1 cellular context compared by ENCODE assay signal in genomic region chr21:41219498-41220207, GRCh38.
TF ChIP-seq lines count a peak whose summit lies in the region.

No MANE protein-coding gene starts in this region.

TF ChIP-seq in WTC11, 78 proteins besides CTCF, POLR2A, EP300 and RAD21 (continued from another document):
- TF ChIP-seq MLX (CRISPR knock-in tag; IDR thresholded peaks at IDR 0.05): no peak
- no peak for TF ChIP-seq USF1 (CRISPR knock-in tag; IDR thresholded peaks at IDR 0.05)
- no peak for TF ChIP-seq MXD4 (CRISPR knock-in tag; IDR thresholded peaks at IDR 0.05; ENCODE audit: borderline replicate concordance)
- TF ChIP-seq SMAD4 (CRISPR knock-in tag; IDR thresholded peaks at IDR 0.05): no peak
- no peak for TF ChIP-seq TEAD4 (CRISPR knock-in tag; IDR thresholded peaks at IDR 0.05)
- no peak for TF ChIP-seq SOX15 (CRISPR knock-in tag; IDR thresholded peaks at IDR 0.05)
- no peak for TF ChIP-seq SP1 (CRISPR knock-in tag; conservative IDR thresholded peaks at IDR 0.05)
- TF ChIP-seq FOXJ3 (CRISPR knock-in tag; IDR thresholded peaks at IDR 0.05; ENCODE audit: borderline replicate concordance): no peak
- TF ChIP-seq ZNF396 (CRISPR knock-in tag; IDR thresholded peaks at IDR 0.05; ENCODE audit: borderline replicate concordance): no peak
- TF ChIP-seq AR (CRISPR knock-in tag; IDR thresholded peaks at IDR 0.05): no peak
- TF ChIP-seq ZNF532 (CRISPR knock-in tag; IDR thresholded peaks at IDR 0.05; ENCODE audit: borderline replicate concordance): no peak
- TF ChIP-seq NFE2L1 (CRISPR knock-in tag; IDR thresholded peaks at IDR 0.05): no peak
- no peak for TF ChIP-seq ZBTB21 (CRISPR knock-in tag; IDR thresholded peaks at IDR 0.05; ENCODE audit: borderline replicate concordance)
